8 cellular contexts compared by ENCODE assay signal in the genomic region with DNA sequence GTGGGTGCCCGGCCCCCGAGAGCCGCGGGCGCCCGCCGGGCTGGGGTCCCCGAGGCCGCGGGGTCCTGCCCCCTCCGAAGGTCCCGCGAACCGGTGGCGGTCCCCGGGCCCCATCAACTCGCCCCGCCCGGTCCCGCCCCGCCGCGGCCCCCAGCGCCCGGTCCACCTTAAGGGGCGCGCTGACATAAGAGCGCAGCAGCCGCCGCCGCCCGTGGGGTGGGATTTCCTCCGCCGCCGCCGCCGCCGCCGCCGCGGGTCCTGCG. TPM values are rescaled to one million over a fixed set of nuclear protein-coding genes. Genes with fewer than 3 reads are reported as not detected.
DNase-seq lines count a peak whose midpoint lies in the region; ATAC-seq, FAIRE-seq and TF ChIP-seq lines count a peak whose summit lies in the region.

A gene with protein sequence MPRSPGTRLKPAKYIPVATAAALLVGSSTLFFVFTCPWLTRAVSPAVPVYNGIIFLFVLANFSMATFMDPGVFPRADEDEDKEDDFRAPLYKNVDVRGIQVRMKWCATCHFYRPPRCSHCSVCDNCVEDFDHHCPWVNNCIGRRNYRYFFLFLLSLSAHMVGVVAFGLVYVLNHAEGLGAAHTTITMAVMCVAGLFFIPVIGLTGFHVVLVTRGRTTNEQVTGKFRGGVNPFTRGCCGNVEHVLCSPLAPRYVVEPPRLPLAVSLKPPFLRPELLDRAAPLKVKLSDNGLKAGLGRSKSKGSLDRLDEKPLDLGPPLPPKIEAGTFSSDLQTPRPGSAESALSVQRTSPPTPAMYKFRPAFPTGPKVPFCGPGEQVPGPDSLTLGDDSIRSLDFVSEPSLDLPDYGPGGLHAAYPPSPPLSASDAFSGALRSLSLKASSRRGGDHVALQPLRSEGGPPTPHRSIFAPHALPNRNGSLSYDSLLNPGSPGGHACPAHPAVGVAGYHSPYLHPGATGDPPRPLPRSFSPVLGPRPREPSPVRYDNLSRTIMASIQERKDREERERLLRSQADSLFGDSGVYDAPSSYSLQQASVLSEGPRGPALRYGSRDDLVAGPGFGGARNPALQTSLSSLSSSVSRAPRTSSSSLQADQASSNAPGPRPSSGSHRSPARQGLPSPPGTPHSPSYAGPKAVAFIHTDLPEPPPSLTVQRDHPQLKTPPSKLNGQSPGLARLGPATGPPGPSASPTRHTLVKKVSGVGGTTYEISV (plus strand): TSS at position 212 of the 263 bp plus-strand sequence. CDS start 144 bp downstream, outside the sequence.

- H3K36me3 Mint-ChIP-seq in CD4-positive, alpha-beta T cell (ENCODE audit: low read depth) = peaks cover 18% of the 10 kb centered on the region

- H3K9me3 Mint-ChIP-seq in CD4-positive, alpha-beta T cell = no peaks in the 10 kb centered on the region

- H3K27ac ChIP-seq in CD4-positive, alpha-beta T cell (ENCODE audit: low read depth, low read length) = peak within 1 kb of the TSS; percentile 75

- H3K36me3 ChIP-seq in H7 (replicated peaks; ENCODE audit: control insufficient read depth, insufficient read depth, low read length) = peaks cover 4% of the 10 kb centered on the region
- peaks cover 4% of the 10 kb centered on the region for H3K36me3 ChIP-seq in bronchial epithelial cell (ENCODE audit: control insufficient read depth, insufficient read depth, low read length)

- H3K9me3 ChIP-seq in CD4-positive, alpha-beta T cell (ENCODE audit: control insufficient read depth, low read length) = no peaks in the 10 kb centered on the region

- H3K27ac Mint-ChIP-seq in CD4-positive, alpha-beta T cell = peak within 1 kb of the TSS; percentile 79

- peaks cover 32% of the 10 kb centered on the region for H3K4me1 Mint-ChIP-seq in CD4-positive, alpha-beta T cell (ENCODE audit: low read depth)

- FAIRE-seq in bronchial epithelial cell (lab: Jason Lieb, UNC) = no peak

- H3K27me3 Mint-ChIP-seq in CD4-positive, alpha-beta T cell = no peaks in the 10 kb centered on the region

- H3K4me3 Mint-ChIP-seq in CD4-positive, alpha-beta T cell = peak within 1 kb of the TSS; percentile 86

- POLR2A ChIA-PET in CD4-positive, alpha-beta T cell (lab: Charles Lee) = interaction anchor here (1.3 to 1.7 kb wide), 2 partner anchors 9 to 15 kb away, joined by 4 to 8 read pairs; a partner anchor contains a TSS

- H3K4me3 ChIP-seq in H7 (ENCODE audit: insufficient read depth, low read depth, low read length) (peak within 1 kb of the TSS; percentile 84), bronchial epithelial cell (ENCODE audit: low read depth, low read length) (peak within 1 kb of the TSS; percentile 75)

- H3K27me3 ChIP-seq in CD4-positive, alpha-beta T cell (ENCODE audit: control insufficient read depth, insufficient read depth, low read length) = no peaks in the 10 kb centered on the region
- H3K27me3 ChIP-seq in H7 (ENCODE audit: control insufficient read depth, insufficient read depth, low read length) (no peaks in the 10 kb centered on the region), bronchial epithelial cell (ENCODE audit: control insufficient read depth, insufficient read depth, low read length) (no peaks in the 10 kb centered on the region)

- intact Hi-C loops in CD4-positive, alpha-beta T cell (cut with DNase I, micrococcal nuclease) = loop anchor here in 1 of 2 experiments (1.0 to 5.0 kb wide), 3 partner anchors 14 to 115 kb away; a partner anchor contains a TSS
- intact Hi-C loops in left colon (cut with DNase I, micrococcal nuclease) = no loop called here

- DNase-seq in CD4-positive, alpha-beta T cell = peak in 8 of 10 experiments; percentile 27 to 53 (median 38)
- DNase-seq in H7 (peak; percentile 85), T follicular helper cell (ENCODE audit: low read depth) (peak; percentile 36), bronchial epithelial cell (ENCODE audit: low read depth) (no peak), left colon (peak in 1 of 2 donors; percentile 65), putamen (ENCODE audit: low spot score) (no peak), MV-4-11 (lab: John Stamatoyannopoulos, UW) (no peak)
- peak; percentile 25 to 36 for DNase-seq in stimulated activated CD8-positive, alpha-beta memory T cell treated with anti-CD3 and anti-CD28 coated beads, Interleukin-2, amount 100 ng/mL, for 48 hours (ENCODE audit: low read depth in 2 of 2)

- CTCF ChIA-PET in CD4-positive, alpha-beta T cell (lab: Charles Lee) = no interaction called here

- peak; percentile 59 for ATAC-seq in CD4-positive, alpha-beta T cell (ENCODE audit: poor library complexity)
- peak; percentile 56 for ATAC-seq in left colon

- no peak for TF ChIP-seq CTCF in CD4-positive, alpha-beta T cell (IDR thresholded peaks at IDR 0.05)
- TF ChIP-seq CTCF in bronchial epithelial cell (IDR thresholded peaks at IDR 0.05; ENCODE audit: insufficient read depth, low read length, severe bottlenecking) = no peak

RNA-seq across cellular contexts. Expression of the gene that starts here (rescaled TPM):
- 10 to 100 TPM; 44.9 to 49.3 TPM for total RNA-seq in CD4-positive, alpha-beta T cell
- total RNA-seq in H7 (2014; rRNA removed; shearing (Covaris generic)) = 15.6 and 16.6 TPM in 2 replicates
- total RNA-seq in bronchial epithelial cell = 4.1 and 6.6 TPM in 2 replicates
- total RNA-seq in left colon = 10 to 100 TPM; 36.9 to 37.0 TPM

Comparison
In these comparisons a context has a peak if more than half of its experiments do, and no peak if none do; other contexts are left out.
1. DNase-seq: peak in CD4-positive, alpha-beta T cell (8 of 10), H7 (single experiment), T follicular helper cell (single experiment) and stimulated activated CD8-positive, alpha-beta memory T cell treated with anti-CD3 and anti-CD28 coated beads, Interleukin-2, amount 100 ng/mL, for 48 hours (2 of 2); none in bronchial epithelial cell (single experiment), putamen (single experiment) and MV-4-11 (single experiment).